1 cellular context compared by ENCODE assay signal in the genomic region with DNA sequence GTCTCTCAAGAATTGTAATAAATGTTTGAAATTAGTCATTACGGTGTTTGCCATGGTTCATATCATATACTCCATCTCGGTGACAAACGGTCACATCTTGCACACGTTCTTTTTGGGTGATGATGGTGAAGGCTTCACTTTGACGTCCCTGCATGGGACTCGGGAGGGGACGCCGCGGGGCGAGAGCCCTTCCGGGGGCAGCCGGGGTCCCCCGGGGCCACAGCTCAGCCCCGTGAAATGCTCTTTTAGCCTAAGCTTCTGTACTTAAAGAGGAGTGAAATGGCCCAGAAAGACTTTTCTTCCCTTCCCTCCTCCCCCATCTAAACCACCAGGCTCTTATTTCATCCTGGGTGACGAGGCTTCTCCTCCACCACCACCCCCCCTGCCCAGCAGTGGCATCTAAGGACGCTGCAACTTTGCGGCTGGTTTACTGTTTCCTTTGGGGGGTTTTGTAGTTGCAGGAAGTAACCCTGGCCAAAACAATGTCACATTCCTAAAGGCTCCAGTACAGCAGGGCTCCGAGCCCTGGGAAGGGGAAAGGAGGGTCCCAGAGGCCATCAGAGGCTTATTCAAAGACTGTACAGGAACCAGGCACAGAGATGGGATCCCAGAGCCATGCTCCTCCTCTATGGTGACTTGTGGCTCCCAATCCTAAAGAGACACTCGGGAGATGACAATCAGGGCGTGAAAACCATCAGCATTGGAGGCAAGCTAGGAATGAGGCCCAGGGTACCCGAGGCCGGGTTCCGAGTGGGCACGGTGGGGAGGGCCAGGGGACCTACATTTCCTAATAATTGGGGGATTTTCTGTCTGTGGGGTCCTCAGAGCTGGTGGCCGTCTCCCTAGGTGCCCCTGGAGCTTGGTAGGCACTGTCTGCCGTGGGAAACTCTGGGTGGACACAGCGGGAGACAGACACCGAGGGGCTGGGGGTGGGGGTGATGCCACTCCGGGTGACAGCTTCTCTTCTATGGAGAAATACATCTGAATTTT.
TF ChIP-seq lines count a peak whose summit lies in the region.

No MANE protein-coding gene starts in this region.

TF ChIP-seq in H1, 55 proteins besides CTCF, POLR2A, EP300 and RAD21:
- TF ChIP-seq BACH1 (IDR thresholded peaks at IDR 0.05; ENCODE audit: low read length) (no peak), FOSL1 (IDR thresholded peaks at IDR 0.05; ENCODE audit: insufficient read depth, low read depth, low read length) (no peak), ZNF274 (IDR thresholded peaks at IDR 0.05; ENCODE audit: borderline replicate concordance, extremely low read depth, low read length) (no peak), SP2 (IDR thresholded peaks at IDR 0.05; ENCODE audit: low read length) (no peak), RXRA (IDR thresholded peaks at IDR 0.05; ENCODE audit: insufficient read depth, low read depth, low read length) (no peak), USF2 (IDR thresholded peaks at IDR 0.05; ENCODE audit: low read length) (no peak), SP4 (IDR thresholded peaks at IDR 0.05; ENCODE audit: low read length) (no peak), TCF12 (IDR thresholded peaks at IDR 0.05; ENCODE audit: low read depth, low read length) (no peak), SAP30 (IDR thresholded peaks at IDR 0.05; ENCODE audit: insufficient read depth, insufficient replicate concordance, low read length) (no peak), JUND (IDR thresholded peaks at IDR 0.05; ENCODE audit: low read length) (no peak), KDM5A (IDR thresholded peaks at IDR 0.05; ENCODE audit: low read length) (no peak), YY1 (IDR thresholded peaks at IDR 0.05; ENCODE audit: low read depth, low read length) (no peak), RBBP5 (IDR thresholded peaks at IDR 0.05; ENCODE audit: borderline replicate concordance, low read depth, low read length) (no peak), KDM4A (IDR thresholded peaks at IDR 0.05; ENCODE audit: low read depth, low read length, severe bottlenecking) (no peak), JUN (IDR thresholded peaks at IDR 0.05; ENCODE audit: low read depth, low read length) (no peak), SRF (IDR thresholded peaks at IDR 0.05; ENCODE audit: low read depth, low read length) (no peak), TAF7 (optimal IDR thresholded peaks at IDR 0.05; ENCODE audit: borderline replicate concordance, low read depth, low read length) (no peak), SIRT6 (IDR thresholded peaks at IDR 0.05; ENCODE audit: low read length) (no peak), MAFK (IDR thresholded peaks at IDR 0.05; ENCODE audit: low read depth, low read length) (no peak)
- TF ChIP-seq, protein P1, sequence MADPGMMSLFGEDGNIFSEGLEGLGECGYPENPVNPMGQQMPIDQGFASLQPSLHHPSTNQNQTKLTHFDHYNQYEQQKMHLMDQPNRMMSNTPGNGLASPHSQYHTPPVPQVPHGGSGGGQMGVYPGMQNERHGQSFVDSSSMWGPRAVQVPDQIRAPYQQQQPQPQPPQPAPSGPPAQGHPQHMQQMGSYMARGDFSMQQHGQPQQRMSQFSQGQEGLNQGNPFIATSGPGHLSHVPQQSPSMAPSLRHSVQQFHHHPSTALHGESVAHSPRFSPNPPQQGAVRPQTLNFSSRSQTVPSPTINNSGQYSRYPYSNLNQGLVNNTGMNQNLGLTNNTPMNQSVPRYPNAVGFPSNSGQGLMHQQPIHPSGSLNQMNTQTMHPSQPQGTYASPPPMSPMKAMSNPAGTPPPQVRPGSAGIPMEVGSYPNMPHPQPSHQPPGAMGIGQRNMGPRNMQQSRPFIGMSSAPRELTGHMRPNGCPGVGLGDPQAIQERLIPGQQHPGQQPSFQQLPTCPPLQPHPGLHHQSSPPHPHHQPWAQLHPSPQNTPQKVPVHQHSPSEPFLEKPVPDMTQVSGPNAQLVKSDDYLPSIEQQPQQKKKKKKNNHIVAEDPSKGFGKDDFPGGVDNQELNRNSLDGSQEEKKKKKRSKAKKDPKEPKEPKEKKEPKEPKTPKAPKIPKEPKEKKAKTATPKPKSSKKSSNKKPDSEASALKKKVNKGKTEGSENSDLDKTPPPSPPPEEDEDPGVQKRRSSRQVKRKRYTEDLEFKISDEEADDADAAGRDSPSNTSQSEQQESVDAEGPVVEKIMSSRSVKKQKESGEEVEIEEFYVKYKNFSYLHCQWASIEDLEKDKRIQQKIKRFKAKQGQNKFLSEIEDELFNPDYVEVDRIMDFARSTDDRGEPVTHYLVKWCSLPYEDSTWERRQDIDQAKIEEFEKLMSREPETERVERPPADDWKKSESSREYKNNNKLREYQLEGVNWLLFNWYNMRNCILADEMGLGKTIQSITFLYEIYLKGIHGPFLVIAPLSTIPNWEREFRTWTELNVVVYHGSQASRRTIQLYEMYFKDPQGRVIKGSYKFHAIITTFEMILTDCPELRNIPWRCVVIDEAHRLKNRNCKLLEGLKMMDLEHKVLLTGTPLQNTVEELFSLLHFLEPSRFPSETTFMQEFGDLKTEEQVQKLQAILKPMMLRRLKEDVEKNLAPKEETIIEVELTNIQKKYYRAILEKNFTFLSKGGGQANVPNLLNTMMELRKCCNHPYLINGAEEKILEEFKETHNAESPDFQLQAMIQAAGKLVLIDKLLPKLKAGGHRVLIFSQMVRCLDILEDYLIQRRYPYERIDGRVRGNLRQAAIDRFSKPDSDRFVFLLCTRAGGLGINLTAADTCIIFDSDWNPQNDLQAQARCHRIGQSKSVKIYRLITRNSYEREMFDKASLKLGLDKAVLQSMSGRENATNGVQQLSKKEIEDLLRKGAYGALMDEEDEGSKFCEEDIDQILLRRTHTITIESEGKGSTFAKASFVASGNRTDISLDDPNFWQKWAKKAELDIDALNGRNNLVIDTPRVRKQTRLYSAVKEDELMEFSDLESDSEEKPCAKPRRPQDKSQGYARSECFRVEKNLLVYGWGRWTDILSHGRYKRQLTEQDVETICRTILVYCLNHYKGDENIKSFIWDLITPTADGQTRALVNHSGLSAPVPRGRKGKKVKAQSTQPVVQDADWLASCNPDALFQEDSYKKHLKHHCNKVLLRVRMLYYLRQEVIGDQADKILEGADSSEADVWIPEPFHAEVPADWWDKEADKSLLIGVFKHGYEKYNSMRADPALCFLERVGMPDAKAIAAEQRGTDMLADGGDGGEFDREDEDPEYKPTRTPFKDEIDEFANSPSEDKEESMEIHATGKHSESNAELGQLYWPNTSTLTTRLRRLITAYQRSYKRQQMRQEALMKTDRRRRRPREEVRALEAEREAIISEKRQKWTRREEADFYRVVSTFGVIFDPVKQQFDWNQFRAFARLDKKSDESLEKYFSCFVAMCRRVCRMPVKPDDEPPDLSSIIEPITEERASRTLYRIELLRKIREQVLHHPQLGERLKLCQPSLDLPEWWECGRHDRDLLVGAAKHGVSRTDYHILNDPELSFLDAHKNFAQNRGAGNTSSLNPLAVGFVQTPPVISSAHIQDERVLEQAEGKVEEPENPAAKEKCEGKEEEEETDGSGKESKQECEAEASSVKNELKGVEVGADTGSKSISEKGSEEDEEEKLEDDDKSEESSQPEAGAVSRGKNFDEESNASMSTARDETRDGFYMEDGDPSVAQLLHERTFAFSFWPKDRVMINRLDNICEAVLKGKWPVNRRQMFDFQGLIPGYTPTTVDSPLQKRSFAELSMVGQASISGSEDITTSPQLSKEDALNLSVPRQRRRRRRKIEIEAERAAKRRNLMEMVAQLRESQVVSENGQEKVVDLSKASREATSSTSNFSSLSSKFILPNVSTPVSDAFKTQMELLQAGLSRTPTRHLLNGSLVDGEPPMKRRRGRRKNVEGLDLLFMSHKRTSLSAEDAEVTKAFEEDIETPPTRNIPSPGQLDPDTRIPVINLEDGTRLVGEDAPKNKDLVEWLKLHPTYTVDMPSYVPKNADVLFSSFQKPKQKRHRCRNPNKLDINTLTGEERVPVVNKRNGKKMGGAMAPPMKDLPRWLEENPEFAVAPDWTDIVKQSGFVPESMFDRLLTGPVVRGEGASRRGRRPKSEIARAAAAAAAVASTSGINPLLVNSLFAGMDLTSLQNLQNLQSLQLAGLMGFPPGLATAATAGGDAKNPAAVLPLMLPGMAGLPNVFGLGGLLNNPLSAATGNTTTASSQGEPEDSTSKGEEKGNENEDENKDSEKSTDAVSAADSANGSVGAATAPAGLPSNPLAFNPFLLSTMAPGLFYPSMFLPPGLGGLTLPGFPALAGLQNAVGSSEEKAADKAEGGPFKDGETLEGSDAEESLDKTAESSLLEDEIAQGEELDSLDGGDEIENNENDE (IDR thresholded peaks at IDR 0.05; ENCODE audit: insufficient replicate concordance, low read length) = no peak
